Comparison of ENCODE assay signal across 28 cellular contexts in the genomic region with DNA sequence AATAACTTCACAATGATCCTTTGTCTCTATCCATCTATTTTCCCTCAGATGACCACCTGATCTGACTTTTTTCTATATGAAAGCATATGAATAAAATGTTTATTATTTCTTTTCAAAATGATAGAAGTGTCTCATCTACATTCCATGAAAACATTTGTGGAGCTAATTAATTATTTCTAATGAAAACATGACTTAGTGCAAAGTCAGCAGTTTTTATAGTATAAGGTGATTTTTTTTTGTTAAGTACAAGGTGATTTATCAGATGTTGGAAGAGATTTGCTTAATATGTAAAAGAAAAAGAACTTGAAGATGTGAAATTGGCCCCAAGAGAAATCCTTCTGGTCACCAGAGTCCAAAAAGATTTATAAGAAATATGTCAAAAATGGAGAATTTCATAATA. TPM values are rescaled to one million over a fixed set of nuclear protein-coding genes. Genes with fewer than 3 reads are reported as not detected.
"Had no signal": no experiment of that assay in that cellular context is flagged by ENCODE, and none has a peak within 500 bp of the region (broad histone marks: within the 10 kb centered on the region; RNA-seq: fewer than 3 reads in every experiment).

No MANE protein-coding gene starts in this region.

- H3K36me3 Mint-ChIP-seq: natural killer cell; neural progenitor cell; stimulated activated effector memory CD8-positive, alpha-beta T cell treated with anti-CD3 and anti-CD28 coated beads, Interleukin-12 subunit alpha, Interleukin-12 subunit beta, amount 100 ng/mL, for 72 hours; type B pancreatic cell had no signal

- DNase-seq: naive B cell; natural killer cell; occipital lobe; ovary; posterior cingulate gyrus; psoas muscle; right cardiac atrium; stimulated activated CD4-positive, alpha-beta T cell treated with anti-CD3 and anti-CD28 coated beads, Interleukin-15, amount 100 ng/mL, for 24 hours; stimulated activated CD4-positive, alpha-beta T cell treated with anti-CD3 and anti-CD28 coated beads, Interleukin-2, amount 100 ng/mL, for 24 hours; stimulated activated CD4-positive, alpha-beta T cell treated with anti-CD3 and anti-CD28 coated beads, Interleukin-2, amount 100 ng/mL, for 48 hours; stimulated activated CD4-positive, alpha-beta T cell treated with anti-CD3 and anti-CD28 coated beads, Interleukin-4, amount 100 ng/mL, for 24 hours; stimulated activated naive B cell treated with anti-CD40 and anti-IgM and Interleukin-4, amounts not matched to agents 10 μg/mL and 1 μg/mL and 100 μg/mL, for 72 hours; stimulated activated naive CD4-positive, alpha-beta T cell treated with Interleukin-2 at 50 U/mL for 16 hours; stomach; testis; tibial artery; transverse colon; upper lobe of right lung; uterus had no signal

- H3K4me2 ChIP-seq: neural progenitor cell had no signal

- ATAC-seq: natural killer cell; psoas muscle; right cardiac atrium; sciatic nerve; stimulated activated effector memory CD8-positive, alpha-beta T cell treated with anti-CD3 and anti-CD28 coated beads, Interleukin-12 subunit alpha, Interleukin-12 subunit beta, amount 100 ng/mL, for 72 hours; stimulated activated naive B cell treated with anti-CD40 and anti-IgM and Interleukin-4, amounts not matched to agents 10 μg/mL and 1 μg/mL and 100 μg/mL, for 72 hours; upper lobe of right lung had no signal

- H3K27me3 Mint-ChIP-seq: type B pancreatic cell had no signal

- H3K79me2 ChIP-seq: parathyroid adenoma had no signal

- H3K27me3 ChIP-seq: neural progenitor cell, ovary, stomach, testis, tibial artery, transverse colon, upper lobe of right lung, uterus had no signal

- H2AFZ ChIP-seq: neural progenitor cell, parathyroid adenoma had no signal

- H3K9ac ChIP-seq: neural progenitor cell, parathyroid adenoma had no signal

- H3K4me1 Mint-ChIP-seq: naive B cell; natural killer cell; nephron; stimulated activated effector memory CD8-positive, alpha-beta T cell treated with anti-CD3 and anti-CD28 coated beads, Interleukin-12 subunit alpha, Interleukin-12 subunit beta, amount 100 ng/mL, for 72 hours; stimulated activated naive B cell treated with anti-CD40 and anti-IgM and Interleukin-4, amounts not matched to agents 10 μg/mL and 1 μg/mL and 100 μg/mL, for 72 hours had no signal

- H3K36me3 ChIP-seq: neural progenitor cell, ovary, stomach, tibial artery, transverse colon, upper lobe of right lung, uterus had no signal

- H3K9me3 Mint-ChIP-seq: stimulated activated naive CD8-positive, alpha-beta T cell treated with anti-CD3 and anti-CD28 coated beads, Interleukin-15, Interleukin-2, amounts not matched to agents 100 ng/mL and 50 ng/mL, for 24 hours had no signal

- H3K9me3 ChIP-seq: ovary, psoas muscle, testis, tibial artery, transverse colon, upper lobe of right lung, uterus had no signal

- H3K27ac ChIP-seq: neural progenitor cell, ovary, parathyroid adenoma, psoas muscle, skin epidermis, stomach, testis, tibial artery, transverse colon, upper lobe of right lung, uterus had no signal

- H3K4me3 Mint-ChIP-seq: naive B cell; natural killer cell; nephron; neural progenitor cell; stimulated activated effector memory CD8-positive, alpha-beta T cell treated with anti-CD3 and anti-CD28 coated beads, Interleukin-12 subunit alpha, Interleukin-12 subunit beta, amount 100 ng/mL, for 72 hours; stimulated activated naive B cell treated with anti-CD40 and anti-IgM and Interleukin-4, amounts not matched to agents 10 μg/mL and 1 μg/mL and 100 μg/mL, for 72 hours; stimulated activated naive CD8-positive, alpha-beta T cell treated with anti-CD3 and anti-CD28 coated beads, Interleukin-15, Interleukin-2, amounts not matched to agents 100 ng/mL and 50 ng/mL, for 24 hours; type B pancreatic cell had no signal

- H3K4me1 ChIP-seq: neural progenitor cell, parathyroid adenoma, psoas muscle, stomach, testis, tibial artery, transverse colon, upper lobe of right lung, uterus had no signal

- H3K4me3 ChIP-seq: neural progenitor cell, ovary, psoas muscle, skin epidermis, stomach, testis, tibial artery, transverse colon, upper lobe of right lung, uterus had no signal

- H3K27ac Mint-ChIP-seq: naive B cell; natural killer cell; nephron; neural progenitor cell; progenitor cell of endocrine pancreas; stimulated activated effector memory CD8-positive, alpha-beta T cell treated with anti-CD3 and anti-CD28 coated beads, Interleukin-12 subunit alpha, Interleukin-12 subunit beta, amount 100 ng/mL, for 72 hours; stimulated activated naive B cell treated with anti-CD40 and anti-IgM and Interleukin-4, amounts not matched to agents 10 μg/mL and 1 μg/mL and 100 μg/mL, for 72 hours; stimulated activated naive CD8-positive, alpha-beta T cell treated with anti-CD3 and anti-CD28 coated beads, Interleukin-15, Interleukin-2, amounts not matched to agents 100 ng/mL and 50 ng/mL, for 24 hours; type B pancreatic cell had no signal

RNA-seq across cellular contexts. Expression of a gene that starts 43.5 kb away (rescaled TPM):
- total RNA-seq: natural killer cell had no signal
